30 cellular contexts compared by ENCODE assay signal in the genomic region with DNA sequence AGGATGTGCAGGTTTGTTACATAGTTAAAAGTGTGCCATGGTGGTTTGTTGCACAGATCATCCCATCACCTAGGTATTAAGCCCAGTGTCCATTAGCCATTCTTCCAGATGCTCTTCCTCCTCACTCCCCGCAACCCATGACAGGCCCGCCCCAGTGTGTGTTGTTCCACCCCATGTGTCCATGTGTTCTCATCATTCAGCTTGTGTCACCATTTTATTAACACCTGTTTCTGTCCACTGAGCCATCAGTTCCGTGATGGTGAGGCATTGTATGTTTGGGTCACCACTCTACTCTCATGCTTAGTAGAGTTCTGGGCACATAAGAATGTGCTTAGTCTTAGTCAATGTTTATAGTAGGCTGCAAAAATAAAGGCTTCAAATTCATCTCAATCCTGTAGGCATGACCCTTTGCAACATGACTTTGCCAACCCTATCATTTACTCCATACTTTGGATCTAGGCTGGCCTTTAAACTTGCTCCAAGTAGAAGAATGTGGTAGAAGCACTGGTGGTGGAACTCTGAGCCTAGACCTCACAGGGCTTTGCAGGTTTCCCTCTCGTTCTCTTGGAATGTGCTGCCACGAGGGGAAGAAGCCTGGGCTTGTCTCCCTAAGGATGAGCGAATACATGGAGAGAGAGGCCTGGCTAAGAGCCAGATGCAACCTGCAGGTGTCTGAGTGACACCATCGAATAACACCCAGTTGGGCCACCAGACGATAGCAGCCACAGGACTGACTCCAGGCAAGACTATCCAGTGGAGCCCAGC.
DNase-seq lines count a peak whose midpoint lies in the region; ATAC-seq and TF ChIP-seq lines count a peak whose summit lies in the region.
"Had no signal": no experiment of that assay in that cellular context is flagged by ENCODE, and none has a peak within 500 bp of the region (broad histone marks: within the 10 kb centered on the region; RNA-seq: fewer than 3 reads in every experiment).

No MANE protein-coding gene starts in this region.

- DNase-seq in NCI-H748 (lab: John Stamatoyannopoulos, UW; ENCODE audit: unreplicated experiment) (peak; percentile 9), NCI-H748 treated with DMSO at 0.1 percent for 48 hours (lab: John Stamatoyannopoulos, UW) (no peak), NCI-H2171 treated with DMSO at 0.1 percent for 48 hours (lab: John Stamatoyannopoulos, UW) (peak; percentile 66), upper lobe of right lung (no peak), putamen (ENCODE audit: low spot score) (no peak), neuronal stem cell (ENCODE audit: low spot score) (no peak)
- DNase-seq in activated effector memory CD4-positive, alpha-beta T cell treated with Interleukin-2 at 50 U/mL for 16 hours = no peak
- DNase-seq: activated gamma-delta T cell treated with Interleukin-2 at 50 U/mL for 16 hours; activated T-cell treated with anti-CD3 and anti-CD28 coated beads, Interleukin-2, amount 50 U/mL, for 24 hours; caudate nucleus; effector memory CD8-positive, alpha-beta T cell; esophagus squamous epithelium; foreskin melanocyte; H9; left cardiac atrium; NCI-H146; NCI-H510A treated with DMSO at 0.1 percent for 48 hours; NK-92 treated with Interleukin-12 subunit alpha and Interleukin-12 subunit beta, amount 100 ng/mL, for 24 hours; ovary; PC-9; Right ventricle myocardium superior; stimulated activated naive B cell treated with anti-CD40 and anti-IgM and Interleukin-4, amounts not matched to agents 10 μg/mL and 1 μg/mL and 100 μg/mL, for 72 hours; substantia nigra; T-helper 17 cell had no signal

- no peaks in the 10 kb centered on the region for H3K36me3 ChIP-seq in upper lobe of right lung
- no peaks in the 10 kb centered on the region for H3K36me3 ChIP-seq in neuronal stem cell (replicated peaks in 1 of 2; ENCODE audit: control insufficient read depth in 2 of 2, insufficient read depth in 2 of 2, low read length in 2 of 2)
- H3K36me3 ChIP-seq: ascending aorta, esophagus squamous epithelium, ovary had no signal

- H3K14ac ChIP-seq in neuronal stem cell (ENCODE audit: low read length) = no peak overlapping the region

- H3K27me3 ChIP-seq in upper lobe of right lung (no peaks in the 10 kb centered on the region), neuronal stem cell (ENCODE audit: control insufficient read depth in 3 of 3, insufficient read depth in 3 of 3, low read depth in 1 of 3, low read length in 3 of 3) (no peaks in the 10 kb centered on the region)
- H3K27me3 ChIP-seq: ascending aorta, esophagus squamous epithelium, ovary had no signal

- no peak overlapping the region for H4K91ac ChIP-seq in neuronal stem cell (ENCODE audit: low read depth, low read length, poor library complexity)

- H3K18ac ChIP-seq in neuronal stem cell (ENCODE audit: low read length) = no peak overlapping the region

- no peak overlapping the region for H2BK15ac ChIP-seq in neuronal stem cell (ENCODE audit: low read length)

- no peak for TF ChIP-seq CTCF in upper lobe of right lung (IDR thresholded peaks at IDR 0.05)

- no peak overlapping the region for H3K9ac ChIP-seq in neuronal stem cell (ENCODE audit: low read depth, low read length, poor library complexity)
- H3K9ac ChIP-seq: KMS-11 had no signal

- no peak overlapping the region for H3K4me2 ChIP-seq in neuronal stem cell (ENCODE audit: insufficient read depth, low read length, poor library complexity, severe bottlenecking)
- H3K4me2 ChIP-seq: KMS-11, PC-9 had no signal

- H2BK12ac ChIP-seq in neuronal stem cell (ENCODE audit: low read length) = no peak overlapping the region

- H3K9me3 ChIP-seq in upper lobe of right lung (no peaks in the 10 kb centered on the region), neuronal stem cell (replicated peaks in 1 of 2; ENCODE audit: control insufficient read depth in 2 of 2, insufficient read depth in 1 of 2, low read depth in 1 of 2, low read length in 2 of 2) (peaks cover 0 to 2% of the 10 kb centered on the region in 2 donors)
- H3K9me3 ChIP-seq: ascending aorta, esophagus squamous epithelium, ovary had no signal

- H2BK5ac ChIP-seq in neuronal stem cell (ENCODE audit: low read length) = no peak overlapping the region

- intact Hi-C loops in upper lobe of right lung (cut with DNase I) = no loop called here

- no peaks in the 10 kb centered on the region for H3K79me1 ChIP-seq in neuronal stem cell (ENCODE audit: low read depth, low read length)

- H2BK120ac ChIP-seq in neuronal stem cell (ENCODE audit: low read depth, low read length) = no peak overlapping the region

- H2AK5ac ChIP-seq in neuronal stem cell (ENCODE audit: low read depth, low read length) = no peak overlapping the region

- WGBS in neuronal stem cell (ENCODE audit: extremely low coverage in 2 of 2, insufficient read length in 2 of 2, insufficient replicate concordance in 1 of 2), 2 donors = no CpG with 5 or more reads among the region's 8 CpGs

- no peak overlapping the region for H2AFZ ChIP-seq in neuronal stem cell (ENCODE audit: low read length)
- H2AFZ ChIP-seq: PC-9 had no signal

- ATAC-seq in esophagus mucosa (peak; percentile 64), upper lobe of right lung (no peak)
- ATAC-seq: effector memory CD8-positive, alpha-beta T cell; left cardiac atrium; SK-N-SH treated with all-trans-retinoic acid at 6 μM for 48 hours; stimulated activated naive B cell treated with anti-CD40 and anti-IgM and Interleukin-4, amounts not matched to agents 10 μg/mL and 1 μg/mL and 100 μg/mL, for 72 hours; T-helper 17 cell had no signal

- H3K4ac ChIP-seq in neuronal stem cell (ENCODE audit: low read length) = no peak overlapping the region

- H3K4me1 ChIP-seq in upper lobe of right lung (no peaks in the 10 kb centered on the region), neuronal stem cell (ENCODE audit: control insufficient read depth in 2 of 2, insufficient read depth in 1 of 2, low read depth in 1 of 2, low read length in 2 of 2) (no peaks in the 10 kb centered on the region)
- H3K4me1 ChIP-seq: ascending aorta, esophagus squamous epithelium had no signal

- H3K23ac ChIP-seq in neuronal stem cell (ENCODE audit: low read depth, low read length, poor library complexity) = no peak overlapping the region

- no peak overlapping the region for H4K8ac ChIP-seq in neuronal stem cell (ENCODE audit: low read depth, low read length)

- H3K4me3 ChIP-seq in upper lobe of right lung (no peak overlapping the region), neuronal stem cell (ENCODE audit: low read length in 2 of 2) (no peak overlapping the region)
- H3K4me3 ChIP-seq: ascending aorta, esophagus squamous epithelium, ovary, PC-9, skin epidermis had no signal

- H3K27ac ChIP-seq in upper lobe of right lung (no peak overlapping the region), neuronal stem cell (replicated peaks; ENCODE audit: low read length) (no peak overlapping the region)
- H3K27ac ChIP-seq: ascending aorta, esophagus squamous epithelium, HL-60, KMS-11, ovary, PC-9, skin epidermis had no signal

Comparison
In these comparisons a context has a peak if more than half of its experiments do, and no peak if none do; other contexts are left out.
1. DNase-seq: peak in NCI-H748 (single experiment) and NCI-H2171 treated with DMSO at 0.1 percent for 48 hours (single experiment); none in NCI-H748 treated with DMSO at 0.1 percent for 48 hours (single experiment), upper lobe of right lung (single experiment), putamen (single experiment), neuronal stem cell (single experiment) and activated effector memory CD4-positive, alpha-beta T cell treated with Interleukin-2 at 50 U/mL for 16 hours (single experiment).